Comparison of ENCODE assay signal across 27 cellular contexts in genomic region chr18:46141199-46141598, GRCh38.
"Had no signal": no experiment of that assay in that cellular context is flagged by ENCODE, and none has a peak within 500 bp of the region (broad histone marks: within the 10 kb centered on the region; RNA-seq: fewer than 3 reads in every experiment).

No MANE protein-coding gene starts in this region.

- H3K4me3 Mint-ChIP-seq: activated CD4-positive, alpha-beta T cell treated with anti-CD3 and anti-CD28 coated beads for 36 hours; activated naive CD4-positive, alpha-beta T cell treated with anti-CD3 and anti-CD28 coated beads, Interleukin-2, amount 10 ng/mL, durations not matched to agents 7 days and 5 days; activated naive CD8-positive, alpha-beta T cell treated with anti-CD3 and anti-CD28 coated beads, Interleukin-2, amount 10 ng/mL, durations not matched to agents 7 days and 5 days; activated T-cell treated with anti-CD3 and anti-CD28 coated beads, Interleukin-2, amount 50 U/mL, for 24 hours; dendritic cell treated with granulocyte-macrophage colony-stimulating factor and Interleukin-4, amounts not matched to agents 40 ng/mL and 50 ng/mL, for 4 days; immature natural killer cell; nephron; T-helper 17 cell had no signal

- H3K36me3 Mint-ChIP-seq: activated naive CD8-positive, alpha-beta T cell treated with anti-CD3 and anti-CD28 coated beads, Interleukin-2, amount 10 ng/mL, durations not matched to agents 7 days and 5 days had no signal

- H3K9me3 ChIP-seq: esophagus muscularis mucosa, heart left ventricle, spleen, tibial nerve had no signal

- DNase-seq: activated CD4-positive, alpha-beta T cell treated with anti-CD3 and anti-CD28 coated beads for 36 hours; activated CD4-positive, alpha-beta T cell treated with anti-CD3 and anti-CD28 coated beads, Interleukin-2, amount 50 U/mL, for 48 hours; activated CD4-positive, CD25-positive, alpha-beta regulatory T cell; activated CD8-positive, alpha-beta memory T cell treated with anti-CD3 and anti-CD28 coated beads, Interleukin-2, amount 50 U/mL, for 4 hours; activated gamma-delta T cell; activated naive CD4-positive, alpha-beta T cell treated with anti-CD3 and anti-CD28 coated beads, Interleukin-2, amount 10 ng/mL, durations not matched to agents 7 days and 5 days; activated naive CD8-positive, alpha-beta T cell treated with anti-CD3 and anti-CD28 coated beads, Interleukin-2, amount 10 ng/mL, durations not matched to agents 7 days and 5 days; activated T-cell treated with anti-CD3 and anti-CD28 coated beads, Interleukin-2, amount 50 U/mL, for 24 hours; central memory CD4-positive, alpha-beta T cell; effector CD4-positive, alpha-beta T cell; foreskin keratinocyte; heart left ventricle; hypothalamus; immature natural killer cell; kidney; left colon; mammary epithelial cell; right cardiac atrium; spleen; stimulated activated CD4-positive, alpha-beta T cell treated with anti-CD3 and anti-CD28 coated beads, Interleukin-2, amount 100 ng/mL, for 48 hours; stimulated activated naive CD4-positive, alpha-beta T cell treated with Interleukin-2 at 50 U/mL for 16 hours; T-helper 17 cell; T1000 had no signal

- H3K27ac Mint-ChIP-seq: activated CD4-positive, alpha-beta T cell treated with anti-CD3 and anti-CD28 coated beads for 36 hours; activated naive CD4-positive, alpha-beta T cell treated with anti-CD3 and anti-CD28 coated beads, Interleukin-2, amount 10 ng/mL, durations not matched to agents 7 days and 5 days; activated naive CD8-positive, alpha-beta T cell treated with anti-CD3 and anti-CD28 coated beads, Interleukin-2, amount 10 ng/mL, durations not matched to agents 7 days and 5 days; activated T-cell treated with anti-CD3 and anti-CD28 coated beads, Interleukin-2, amount 50 U/mL, for 24 hours; dendritic cell treated with granulocyte-macrophage colony-stimulating factor and Interleukin-4, amounts not matched to agents 40 ng/mL and 50 ng/mL, for 4 days; immature natural killer cell; nephron had no signal

- H3K27me3 ChIP-seq: esophagus muscularis mucosa, foreskin keratinocyte, heart left ventricle, spleen, tibial nerve had no signal

- ATAC-seq: activated CD4-positive, alpha-beta T cell treated with anti-CD3 and anti-CD28 coated beads for 36 hours; foreskin keratinocyte; heart left ventricle; left colon; right cardiac atrium; T-helper 17 cell had no signal

- H3K4me1 Mint-ChIP-seq: activated CD4-positive, alpha-beta T cell treated with anti-CD3 and anti-CD28 coated beads for 36 hours; activated naive CD4-positive, alpha-beta T cell treated with anti-CD3 and anti-CD28 coated beads, Interleukin-2, amount 10 ng/mL, durations not matched to agents 7 days and 5 days; activated naive CD8-positive, alpha-beta T cell treated with anti-CD3 and anti-CD28 coated beads, Interleukin-2, amount 10 ng/mL, durations not matched to agents 7 days and 5 days; immature natural killer cell; nephron had no signal

- H3K4me3 ChIP-seq: esophagus muscularis mucosa, heart left ventricle, spleen, tibial nerve had no signal

- H3K27ac ChIP-seq: esophagus muscularis mucosa, foreskin keratinocyte, heart left ventricle, spleen, tibial nerve had no signal

- H3K36me3 ChIP-seq: esophagus muscularis mucosa, heart left ventricle, spleen had no signal

- H3K4me1 ChIP-seq: esophagus muscularis mucosa, foreskin keratinocyte, heart left ventricle, spleen, tibial nerve had no signal

- H3K9me3 Mint-ChIP-seq: activated naive CD4-positive, alpha-beta T cell treated with anti-CD3 and anti-CD28 coated beads, Interleukin-2, amount 10 ng/mL, durations not matched to agents 7 days and 5 days; activated naive CD8-positive, alpha-beta T cell treated with anti-CD3 and anti-CD28 coated beads, Interleukin-2, amount 10 ng/mL, durations not matched to agents 7 days and 5 days; activated T-cell treated with anti-CD3 and anti-CD28 coated beads, Interleukin-2, amount 50 U/mL, for 24 hours; dendritic cell treated with granulocyte-macrophage colony-stimulating factor and Interleukin-4, amounts not matched to agents 40 ng/mL and 50 ng/mL, for 4 days; immature natural killer cell; nephron had no signal

- H3K27me3 Mint-ChIP-seq: activated CD4-positive, alpha-beta T cell treated with anti-CD3 and anti-CD28 coated beads for 36 hours; activated naive CD4-positive, alpha-beta T cell treated with anti-CD3 and anti-CD28 coated beads, Interleukin-2, amount 10 ng/mL, durations not matched to agents 7 days and 5 days; activated naive CD8-positive, alpha-beta T cell treated with anti-CD3 and anti-CD28 coated beads, Interleukin-2, amount 10 ng/mL, durations not matched to agents 7 days and 5 days; activated T-cell treated with anti-CD3 and anti-CD28 coated beads, Interleukin-2, amount 50 U/mL, for 24 hours; dendritic cell treated with granulocyte-macrophage colony-stimulating factor and Interleukin-4, amounts not matched to agents 40 ng/mL and 50 ng/mL, for 4 days; T-helper 17 cell had no signal
